ENCODE assay signal across 28 cellular contexts in the genomic region with DNA sequence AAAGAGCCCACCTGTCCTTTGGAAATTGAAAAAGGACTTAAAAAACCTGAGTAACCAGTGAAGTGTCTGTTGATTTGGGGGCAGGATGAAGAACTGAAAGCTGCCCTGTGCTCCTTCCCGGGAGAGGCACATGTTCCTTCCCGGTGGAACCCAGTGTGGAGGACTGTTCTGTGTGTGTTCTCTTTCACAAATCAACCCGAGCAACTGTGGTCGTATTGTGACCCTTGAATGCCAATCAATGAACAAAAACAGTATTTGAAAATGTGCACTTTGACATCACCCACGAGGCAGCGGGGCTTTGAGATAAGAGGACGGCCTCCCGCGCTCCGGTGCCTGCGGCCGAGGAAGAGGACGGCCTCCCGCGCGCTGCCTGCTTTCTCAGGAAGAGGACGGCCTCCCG.
"Had no signal": no experiment of that assay in that cellular context is flagged by ENCODE, and none has a peak within 500 bp of the region (broad histone marks: within the 10 kb centered on the region; RNA-seq: fewer than 3 reads in every experiment).

No MANE protein-coding gene starts in this region.

- H3K36me3 ChIP-seq: colonic mucosa, esophagus squamous epithelium, prostate gland, right atrium auricular region, suprapubic skin, transverse colon, upper lobe of right lung, uterus had no signal

- H3K27me3 Mint-ChIP-seq: dendritic cell treated with granulocyte-macrophage colony-stimulating factor and Interleukin-4, amounts not matched to agents 40 ng/mL and 50 ng/mL, for 4 days had no signal

- H3K27me3 ChIP-seq: colonic mucosa, esophagus squamous epithelium, right atrium auricular region, transverse colon, upper lobe of right lung, uterus had no signal

- ATAC-seq: left lobe of liver; naive thymus-derived CD4-positive, alpha-beta T cell; sciatic nerve; stimulated activated naive CD8-positive, alpha-beta T cell treated with anti-CD3 and anti-CD28 coated beads, Interleukin-15, amount 100 ng/mL, for 72 hours; upper lobe of right lung had no signal

- DNase-seq: colonic mucosa; effector memory CD4-positive, alpha-beta T cell; erythroblast; esophagus squamous epithelium; mesenchymal stem cell; midbrain; naive thymus-derived CD4-positive, alpha-beta T cell; nephron progenitor cell; nucleus accumbens; stimulated activated CD4-positive, alpha-beta T cell treated with anti-CD3 and anti-CD28 coated beads, Interleukin-12 subunit alpha, Interleukin-12 subunit beta, amount 100 ng/mL, for 4 hours; stimulated activated CD4-positive, alpha-beta T cell treated with anti-CD3 and anti-CD28 coated beads, Interleukin-1b, Interleukin-23, amount 100 ng/mL, for 48 hours; stimulated activated CD4-positive, alpha-beta T cell treated with anti-CD3 and anti-CD28 coated beads, Interleukin-4, amount 100 ng/mL, for 1 hour; stimulated activated CD8-positive, alpha-beta memory T cell treated with anti-CD3 and anti-CD28 coated beads, Interleukin-4, amount 100 ng/mL, for 48 hours; stimulated activated naive CD4-positive, alpha-beta T cell; stimulated activated naive CD8-positive, alpha-beta T cell treated with anti-CD3 and anti-CD28 coated beads, Interleukin-15, amount 100 ng/mL, for 72 hours; transverse colon; upper lobe of right lung; uterus had no signal

- H3K4me1 ChIP-seq: colonic mucosa, esophagus squamous epithelium, prostate gland, suprapubic skin, transverse colon, upper lobe of right lung, uterus had no signal

- H3K27ac ChIP-seq: colonic mucosa, esophagus squamous epithelium, prostate gland, right atrium auricular region, suprapubic skin, transverse colon, upper lobe of right lung, uterus had no signal

- H3K9me3 ChIP-seq: colonic mucosa, esophagus squamous epithelium, prostate gland, right atrium auricular region, suprapubic skin, transverse colon, upper lobe of right lung, uterus had no signal

- H3K4me3 Mint-ChIP-seq: dendritic cell treated with granulocyte-macrophage colony-stimulating factor and Interleukin-4, amounts not matched to agents 40 ng/mL and 50 ng/mL, for 4 days; naive thymus-derived CD4-positive, alpha-beta T cell; nephron progenitor cell; stimulated activated naive CD8-positive, alpha-beta T cell treated with anti-CD3 and anti-CD28 coated beads, Interleukin-15, amount 100 ng/mL, for 72 hours had no signal

- H3K27ac Mint-ChIP-seq: dendritic cell treated with granulocyte-macrophage colony-stimulating factor and Interleukin-4, amounts not matched to agents 40 ng/mL and 50 ng/mL, for 4 days; naive thymus-derived CD4-positive, alpha-beta T cell; nephron progenitor cell; stimulated activated naive CD8-positive, alpha-beta T cell treated with anti-CD3 and anti-CD28 coated beads, Interleukin-15, amount 100 ng/mL, for 72 hours had no signal

- H3K9me3 Mint-ChIP-seq: dendritic cell treated with granulocyte-macrophage colony-stimulating factor and Interleukin-4, amounts not matched to agents 40 ng/mL and 50 ng/mL, for 4 days; naive thymus-derived CD4-positive, alpha-beta T cell; stimulated activated naive CD8-positive, alpha-beta T cell treated with anti-CD3 and anti-CD28 coated beads, Interleukin-15, amount 100 ng/mL, for 72 hours had no signal

- H3K4me3 ChIP-seq: colonic mucosa, esophagus squamous epithelium, prostate gland, right atrium auricular region, smooth muscle cell, suprapubic skin, transverse colon, upper lobe of right lung, uterus had no signal

- H3K4me2 ChIP-seq: smooth muscle cell had no signal

- FAIRE-seq: endothelial cell of umbilical vein, frontal cortex, keratinocyte had no signal
